In the genomic region with DNA sequence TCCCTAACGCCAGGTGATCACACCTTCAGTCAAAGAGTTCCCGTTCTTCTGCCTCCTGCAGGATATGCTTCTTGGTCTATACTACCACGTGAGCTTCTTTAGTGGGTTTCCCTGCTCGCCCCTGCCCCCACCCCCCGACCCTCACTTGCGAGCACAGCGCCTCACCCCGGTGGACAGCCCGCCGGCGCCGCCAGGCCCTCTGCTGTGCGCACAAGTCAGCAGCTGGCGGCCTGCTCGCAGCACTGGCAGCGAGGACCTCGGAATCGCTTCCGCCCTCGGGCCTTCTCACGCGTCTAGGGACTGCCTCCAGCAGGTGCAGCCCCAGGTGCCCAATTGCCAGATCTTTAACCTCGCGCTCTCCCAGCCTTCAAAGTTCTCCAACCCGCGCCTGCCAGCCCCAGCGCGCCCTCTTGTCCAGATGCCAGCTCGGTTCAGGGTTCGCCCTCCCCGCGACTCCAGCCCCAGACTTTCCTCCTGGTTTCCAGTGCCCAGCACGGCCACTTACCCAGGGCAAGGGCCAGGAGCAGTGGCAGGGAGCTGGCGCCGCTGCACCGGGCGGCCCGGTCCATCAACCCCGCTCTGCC, we compare ENCODE assay signal across 8 cellular contexts. TPM values are rescaled to one million over a fixed set of nuclear protein-coding genes. Genes with fewer than 3 reads are reported as not detected.
DNase-seq lines count a peak whose midpoint lies in the region; TF ChIP-seq lines count a peak whose summit lies in the region.

No MANE protein-coding gene starts in this region.

- H3K27me3 ChIP-seq in iPS-15b (ENCODE audit: control insufficient read depth, insufficient read depth, low read length) (peaks cover 11% of the 10 kb centered on the region), skeletal muscle tissue (ENCODE audit: control insufficient read depth in 3 of 3, insufficient read depth in 3 of 3, low read length in 3 of 3) (peaks cover 8 to 15% (median 11%) of the 10 kb centered on the region in 3 donors)

- CTCF ChIA-PET in activated naive CD4-positive, alpha-beta T cell treated with anti-CD3 and anti-CD28 coated beads for 36 hours (lab: Charles Lee): interaction anchor here (0.8 to 1.0 kb wide), 3 partner anchors 8 to 170 kb away, joined by 3 read pairs; no protein-coding TSS in a partner anchor

- DNase-seq in activated naive CD4-positive, alpha-beta T cell treated with anti-CD3 and anti-CD28 coated beads for 36 hours: peak; percentile 29
- DNase-seq in activated naive CD4-positive, alpha-beta T cell treated with Interleukin-2 at 50 U/mL for 16 hours: no peak
- DNase-seq in NCI-H2029 treated with DMSO at 0.1 percent for 48 hours (lab: John Stamatoyannopoulos, UW) (peak; percentile 54), astrocyte of the cerebellum (ENCODE audit: low read depth) (no peak), amniotic stem cell (lab: John Stamatoyannopoulos, UW) (no peak), cerebellum (ENCODE audit: low spot score) (no peak)

- H3K36me3 Mint-ChIP-seq in activated naive CD4-positive, alpha-beta T cell treated with anti-CD3 and anti-CD28 coated beads for 36 hours (ENCODE audit: low read depth): no peaks in the 10 kb centered on the region

- intact Hi-C loops in activated naive CD4-positive, alpha-beta T cell treated with anti-CD3 and anti-CD28 coated beads for 36 hours (cut with micrococcal nuclease): no loop called here

- no peak overlapping the region for H3K27ac ChIP-seq in skeletal muscle tissue (ENCODE audit: low read depth, low read length)

- in situ Hi-C loops in astrocyte of the cerebellum (cut with HindIII; ENCODE audit: low sequenced_read_pairs): no loop called here

- no peak overlapping the region for H3K27ac Mint-ChIP-seq in activated naive CD4-positive, alpha-beta T cell treated with anti-CD3 and anti-CD28 coated beads for 36 hours

- TF ChIP-seq CTCF in astrocyte of the cerebellum (IDR thresholded peaks at IDR 0.05; ENCODE audit: low read depth, low read length, missing control alignments): peak; percentile 37

- peak overlapping the region; percentile 2 for H3K4me3 Mint-ChIP-seq in activated naive CD4-positive, alpha-beta T cell treated with anti-CD3 and anti-CD28 coated beads for 36 hours

- H3K36me3 ChIP-seq in iPS-15b (ENCODE audit: control insufficient read depth, insufficient read depth, low read length) (no peaks in the 10 kb centered on the region), skeletal muscle tissue (ENCODE audit: control insufficient read depth in 3 of 3, insufficient read depth in 3 of 3, low read length in 3 of 3) (no peaks in the 10 kb centered on the region)

- H3K4me1 Mint-ChIP-seq in activated naive CD4-positive, alpha-beta T cell treated with anti-CD3 and anti-CD28 coated beads for 36 hours (ENCODE audit: low read depth): peaks cover 2% of the 10 kb centered on the region

- H3K9ac ChIP-seq in iPS-15b (ENCODE audit: low read depth, low read length) (peak overlapping the region; percentile 47), skeletal muscle tissue (ENCODE audit: low read depth in 1 of 3, low read length in 3 of 3) (peak overlapping the region; percentile 61 to 73 (median 65))

- no peaks in the 10 kb centered on the region for H3K4me1 ChIP-seq in iPS-15b (ENCODE audit: control insufficient read depth, insufficient read depth, low read length)
- H3K4me1 ChIP-seq in skeletal muscle tissue (ENCODE audit: control insufficient read depth in 3 of 3, insufficient read depth in 3 of 3, low read length in 3 of 3): peaks cover 0 to 5% (median 2%) of the 10 kb centered on the region in 3 donors

- no peaks in the 10 kb centered on the region for H3K9me3 Mint-ChIP-seq in activated naive CD4-positive, alpha-beta T cell treated with anti-CD3 and anti-CD28 coated beads for 36 hours

- H3K4me3 ChIP-seq in astrocyte of the cerebellum (ENCODE audit: low read depth, low read length) (peak overlapping the region; percentile 64), iPS-15b (ENCODE audit: low read depth, low read length) (peak overlapping the region; percentile 60), skeletal muscle tissue (ENCODE audit: low read length in 3 of 3) (peak overlapping the region; percentile 60 to 71 (median 66))

- H3K9me3 ChIP-seq in iPS-15b (ENCODE audit: control insufficient read depth, insufficient read depth, low read length) (no peaks in the 10 kb centered on the region), skeletal muscle tissue (ENCODE audit: control insufficient read depth in 3 of 3, low read length in 3 of 3) (no peaks in the 10 kb centered on the region)

- H3K27me3 Mint-ChIP-seq in activated naive CD4-positive, alpha-beta T cell treated with anti-CD3 and anti-CD28 coated beads for 36 hours (ENCODE audit: low read depth): peaks cover 49% of the 10 kb centered on the region

RNA-seq across cellular contexts. Expression of a gene that starts 0.5 kb away (rescaled TPM):
- not detected for total RNA-seq in activated naive CD4-positive, alpha-beta T cell treated with anti-CD3 and anti-CD28 coated beads for 36 hours
- total RNA-seq in skeletal muscle tissue (3.1 TPM), cerebellum (1.5 TPM)

Comparison
In these comparisons a context has a peak if more than half of its experiments do, and no peak if none do; other contexts are left out.
1. DNase-seq: peak in activated naive CD4-positive, alpha-beta T cell treated with anti-CD3 and anti-CD28 coated beads for 36 hours (single experiment) and NCI-H2029 treated with DMSO at 0.1 percent for 48 hours (single experiment); none in activated naive CD4-positive, alpha-beta T cell treated with Interleukin-2 at 50 U/mL for 16 hours (single experiment), astrocyte of the cerebellum (single experiment), amniotic stem cell (single experiment) and cerebellum (single experiment).
2. Peak in every context shown above with its lines, with median percentiles within 50 percentile points of each other: H3K4me3 ChIP-seq.